29 cellular contexts compared by ENCODE assay signal in genomic region chr14:103095210-103095778, GRCh38. TPM values are rescaled to one million over a fixed set of nuclear protein-coding genes. Genes with fewer than 3 reads are reported as not detected.
A peak's percentile ranks its signal among the peaks of the same experiment; 100 is the strongest.
DNase-seq lines count a peak whose midpoint lies in the region; ATAC-seq and TF ChIP-seq lines count a peak whose summit lies in the region.
"Had no signal": no experiment of that assay in that cellular context is flagged by ENCODE, and none has a peak within 500 bp of the region (broad histone marks: within the 10 kb centered on the region; RNA-seq: fewer than 3 reads in every experiment).

No MANE protein-coding gene starts in this region.

- no peak overlapping the region for H3K4me2 ChIP-seq in trophoblast cell (ENCODE audit: low read length)
- no peak overlapping the region for H3K4me2 ChIP-seq in mesendoderm (ENCODE audit: low read length)

- no peak overlapping the region for H2BK12ac ChIP-seq in trophoblast cell (ENCODE audit: low read length)

- H2AK5ac ChIP-seq in trophoblast cell (ENCODE audit: low read length) (no peak overlapping the region), mesendoderm (ENCODE audit: low read length) (no peak overlapping the region)

- intact Hi-C loops in left ventricle myocardium inferior (cut with micrococcal nuclease) (no loop called here), cardiac septum (cut with DNase I) (no loop called here), A673 (cut with micrococcal nuclease; ENCODE audit: unreplicated experiment) (no loop called here)

- no peak overlapping the region for H4K12ac ChIP-seq in trophoblast cell (ENCODE audit: low read depth, low read length)

- ATAC-seq in left lobe of liver = peak; percentile 14
- ATAC-seq: foreskin keratinocyte; HCT116; SK-N-SH treated with all-trans-retinoic acid at 6 μM for 48 hours; stimulated activated naive B cell treated with anti-CD40 and anti-IgM and Interleukin-4, amounts not matched to agents 10 μg/mL and 1 μg/mL and 100 μg/mL, for 72 hours had no signal

- TF ChIP-seq CTCF in left ventricle myocardium inferior (IDR thresholded peaks at IDR 0.05; ENCODE audit: borderline replicate concordance) = no peak
- TF ChIP-seq CTCF in A673 (conservative IDR thresholded peaks at IDR 0.05; ENCODE audit: low read depth, low read length) = no peak

- H3K4me3 ChIP-seq in left ventricle myocardium inferior (peak overlapping the region; percentile 40), trophoblast cell (ENCODE audit: low read depth, low read length) (no peak overlapping the region), mesendoderm (ENCODE audit: low read length) (no peak overlapping the region), A673 (ENCODE audit: low read depth, low read length, poor library complexity, severe bottlenecking) (no peak overlapping the region)
- H3K4me3 ChIP-seq: adrenal gland, tibial artery had no signal

- DNase-seq in left ventricle myocardium inferior (no peak), cardiac septum (ENCODE audit: low spot score) (no peak), left lobe of liver (ENCODE audit: low spot score) (no peak), trophoblast cell (peak; percentile 45 to 66), NCI-H2081 (lab: John Stamatoyannopoulos, UW) (no peak), mesendoderm (no peak), NCI-H2107 (lab: John Stamatoyannopoulos, UW) (no peak), A673 (ENCODE audit: low spot score) (no peak)
- DNase-seq: 8988T; activated B cell treated with CpG ODN at 0.5 μM for 24 hours; activated CD4-positive, alpha-beta memory T cell treated with anti-CD3 and anti-CD28 coated beads, Interleukin-2, amount 10 ng/mL, durations not matched to agents 7 days and 5 days; activated gamma-delta T cell treated with Interleukin-2 at 50 U/mL for 16 hours; activated T-cell treated with anti-CD3 and anti-CD28 coated beads for 4 hours; adrenal gland; COR-L47; foreskin keratinocyte; hypothalamus; islet precursor cell; NCI-H1417 treated with DMSO at 0.1 percent for 48 hours; NCI-H524 treated with DMSO at 0.1 percent for 48 hours; retina; stimulated activated naive B cell treated with anti-CD40 and anti-IgM and Interleukin-4, amounts not matched to agents 10 μg/mL and 1 μg/mL and 100 μg/mL, for 72 hours; tibial artery had no signal

- H3K56ac ChIP-seq in mesendoderm (ENCODE audit: low read length) = no peak overlapping the region

- no CpG with 5 or more reads among the region's 11 CpGs for WGBS in trophoblast cell (ENCODE audit: extremely low coverage, insufficient coverage, insufficient read length)
- WGBS in mesendoderm (ENCODE audit: extremely low coverage, insufficient coverage, low lambda C conversion rate) = no CpG with 5 or more reads among the region's 11 CpGs

- H3K9me3 ChIP-seq in left ventricle myocardium inferior (replicated peaks) (no peaks in the 10 kb centered on the region), trophoblast cell (ENCODE audit: insufficient read depth, low read depth, low read length) (no peaks in the 10 kb centered on the region), A673 (ENCODE audit: low read depth, low read length, poor library complexity, severe bottlenecking) (no peaks in the 10 kb centered on the region)
- H3K9me3 ChIP-seq: adrenal gland, neutrophil, tibial artery had no signal

- H2AFZ ChIP-seq in trophoblast cell (ENCODE audit: insufficient read depth, low read length, poor library complexity) = no peak overlapping the region

- no peak overlapping the region for H3K18ac ChIP-seq in trophoblast cell (ENCODE audit: low read length)
- no peak overlapping the region for H3K18ac ChIP-seq in mesendoderm (ENCODE audit: low read length)

- H3K27ac ChIP-seq in left ventricle myocardium inferior (replicated peaks) (peak overlapping the region; percentile 63), trophoblast cell (ENCODE audit: low read depth, low read length) (no peak overlapping the region), mesendoderm (ENCODE audit: low read depth, low read length) (no peak overlapping the region), A673 (ENCODE audit: low read depth, low read length, poor library complexity, severe bottlenecking) (no peak overlapping the region)
- H3K27ac ChIP-seq: foreskin keratinocyte, neutrophil, tibial artery had no signal

- peaks cover 19% of the 10 kb centered on the region for H3K4me1 ChIP-seq in left ventricle myocardium inferior
- H3K4me1 ChIP-seq in trophoblast cell (ENCODE audit: control insufficient read depth in 1 of 2, insufficient read depth in 2 of 2, low read length in 2 of 2) = peaks cover 10 to 19% of the 10 kb centered on the region in 2 experiments
- peaks cover 2% of the 10 kb centered on the region for H3K4me1 ChIP-seq in mesendoderm (ENCODE audit: control insufficient read depth, low read depth, low read length)
- peaks cover 3% of the 10 kb centered on the region for H3K4me1 ChIP-seq in A673 (ENCODE audit: insufficient read depth, low read length, poor library complexity, severe bottlenecking)
- H3K4me1 ChIP-seq: foreskin keratinocyte had no signal

- H3K79me2 ChIP-seq in trophoblast cell (ENCODE audit: control insufficient read depth, insufficient read depth, low read length, poor library complexity) (no peaks in the 10 kb centered on the region), mesendoderm (ENCODE audit: control insufficient read depth, insufficient read depth, low read length) (no peaks in the 10 kb centered on the region)

- H2BK120ac ChIP-seq in trophoblast cell (ENCODE audit: insufficient read depth, low read length, poor library complexity) (no peak overlapping the region), mesendoderm (ENCODE audit: low read depth, low read length) (no peak overlapping the region)

- POLR2A ChIA-PET in A673 (lab: Charles Lee; ENCODE audit: low non-redundant PET) = no interaction called here

- H3K36me3 ChIP-seq in left ventricle myocardium inferior (no peaks in the 10 kb centered on the region), trophoblast cell (ENCODE audit: control insufficient read depth in 1 of 2, insufficient read depth in 2 of 2, low read length in 2 of 2) (no peaks in the 10 kb centered on the region), mesendoderm (ENCODE audit: control insufficient read depth, insufficient read depth, low read length) (no peaks in the 10 kb centered on the region), A673 (ENCODE audit: insufficient read depth, low read length, poor library complexity, severe bottlenecking) (no peaks in the 10 kb centered on the region)
- H3K36me3 ChIP-seq: adrenal gland, neutrophil, tibial artery had no signal

- H3K14ac ChIP-seq in trophoblast cell (ENCODE audit: low read length) = no peak overlapping the region

- H2BK15ac ChIP-seq in mesendoderm (replicated peaks; ENCODE audit: low read depth) = no peak overlapping the region

- H3K9ac ChIP-seq in trophoblast cell (ENCODE audit: low read length) (no peak overlapping the region), mesendoderm (ENCODE audit: low read length) (no peak overlapping the region)

- H4K8ac ChIP-seq in trophoblast cell (ENCODE audit: low read depth, low read length) (no peak overlapping the region), mesendoderm (ENCODE audit: low read depth, low read length) (no peak overlapping the region)

- H4K5ac ChIP-seq in mesendoderm (ENCODE audit: low read length) = no peak overlapping the region

- H3K27me3 ChIP-seq in left ventricle myocardium inferior (ENCODE audit: low read depth) = peaks cover 48% of the 10 kb centered on the region
- H3K27me3 ChIP-seq in trophoblast cell (ENCODE audit: insufficient read depth, low read length) = peaks cover 7% of the 10 kb centered on the region
- H3K27me3 ChIP-seq in mesendoderm (ENCODE audit: insufficient read depth, low read length, poor library complexity) = no peaks in the 10 kb centered on the region
- no peaks in the 10 kb centered on the region for H3K27me3 ChIP-seq in A673 (replicated peaks; ENCODE audit: insufficient read depth, low read depth, low read length, poor library complexity)
- H3K27me3 ChIP-seq: adrenal gland had no signal

- H2BK5ac ChIP-seq in trophoblast cell (ENCODE audit: low read depth, low read length, poor library complexity) = no peak overlapping the region
- H2BK5ac ChIP-seq in mesendoderm (ENCODE audit: low read length) = no peak overlapping the region

- H3K4ac ChIP-seq in trophoblast cell (ENCODE audit: low read depth, low read length) (no peak overlapping the region), mesendoderm (ENCODE audit: low read depth, low read length) (no peak overlapping the region)

- peaks cover 4% of the 10 kb centered on the region for H3K79me1 ChIP-seq in trophoblast cell (ENCODE audit: low read length)
- no peaks in the 10 kb centered on the region for H3K79me1 ChIP-seq in mesendoderm (ENCODE audit: low read length)

- CTCF ChIA-PET in A673 (lab: Charles Lee) = interaction anchor here (1.6 kb wide), 1 partner anchor 10 kb away, joined by 6 read pairs; no protein-coding TSS in a partner anchor

- H4K91ac ChIP-seq in trophoblast cell (ENCODE audit: low read depth, low read length) = no peak overlapping the region

- BruUV-seq in A673 (replicated peaks; lab: Mats Ljungman, UMichigan) = no TSS peak

- H3K23ac ChIP-seq in trophoblast cell (ENCODE audit: low read length) (no peak overlapping the region), mesendoderm (ENCODE audit: low read length) (no peak overlapping the region)

RNA-seq across cellular contexts. Expression of gene EXOC3L4, which starts 0.8 kb away (rescaled TPM):
- total RNA-seq in left ventricle myocardium inferior = 0.66 TPM
- total RNA-seq in cardiac septum = 0.46 TPM
- total RNA-seq in left lobe of liver = 81.5 TPM
- 0.11 and 0.22 TPM in 2 replicates for polyA plus RNA-seq in trophoblast cell (2013)
- polyA plus RNA-seq in mesendoderm (2013, experiment 1 of 2) = 0.10 TPM
- not detected for polyA plus RNA-seq in mesendoderm (2013, experiment 2 of 2)
- total RNA-seq in A673 (2021) = not detected in 2 replicates
- total RNA-seq: activated B cell treated with CpG ODN at 0.5 μM for 24 hours; activated CD4-positive, alpha-beta memory T cell treated with anti-CD3 and anti-CD28 coated beads, Interleukin-2, amount 10 ng/mL, durations not matched to agents 7 days and 5 days; bronchial epithelial cell; foreskin keratinocyte; HT1080; RPMI7951 had no signal
- polyA plus RNA-seq: foreskin keratinocyte had no signal

RNA-seq across cellular contexts. Expression of gene LBHD2, which starts 11.3 kb away (rescaled TPM):
- total RNA-seq in left ventricle myocardium inferior (not detected), cardiac septum (not detected), left lobe of liver (not detected), A673 (2021) (0.99 and 2.3 TPM in 2 replicates)
- 0.30 and 0.39 TPM in 2 replicates for polyA plus RNA-seq in trophoblast cell (2013)
- polyA plus RNA-seq in mesendoderm (2013, experiment 1 of 2) = not detected
- not detected for polyA plus RNA-seq in mesendoderm (2013, experiment 2 of 2)
- total RNA-seq: activated B cell treated with CpG ODN at 0.5 μM for 24 hours; activated CD4-positive, alpha-beta memory T cell treated with anti-CD3 and anti-CD28 coated beads, Interleukin-2, amount 10 ng/mL, durations not matched to agents 7 days and 5 days; adrenal gland; bronchial epithelial cell; foreskin keratinocyte; HT1080; RPMI7951 had no signal
- polyA plus RNA-seq: adrenal gland, foreskin keratinocyte had no signal

RNA-seq across cellular contexts. Expression of gene TNFAIP2, which starts 28.0 kb away (rescaled TPM):
- total RNA-seq in left ventricle myocardium inferior = 40.1 TPM
- total RNA-seq in cardiac septum = 31.3 TPM
- 27.9 TPM for total RNA-seq in left lobe of liver
- polyA plus RNA-seq in trophoblast cell (2013) = 185 and 205 TPM in 2 replicates
- 30.9 TPM for polyA plus RNA-seq in mesendoderm (2013, experiment 1 of 2)
- 29.3 TPM for polyA plus RNA-seq in mesendoderm (2013, experiment 2 of 2)
- total RNA-seq in A673 (2021) = 5.5 and 7.0 TPM in 2 replicates

RNA-seq across cellular contexts. Expression of gene CDC42BPB, which starts 37.9 kb away (rescaled TPM):
- total RNA-seq in left ventricle myocardium inferior (67.1 TPM), cardiac septum (81.8 TPM), left lobe of liver (45.0 TPM), A673 (2021) (103 and 106 TPM in 2 replicates)
- 55.5 and 55.9 TPM in 2 replicates for polyA plus RNA-seq in trophoblast cell (2013)
- polyA plus RNA-seq in mesendoderm (2013, experiment 1 of 2) = 49.9 TPM
- polyA plus RNA-seq in mesendoderm (2013, experiment 2 of 2) = 48.4 TPM

Comparison
In these comparisons a context has a peak if more than half of its experiments do, and no peak if none do; other contexts are left out.
1. DNase-seq: peak in trophoblast cell (2 of 2); none in left ventricle myocardium inferior (single experiment), cardiac septum (single experiment), left lobe of liver (single experiment), NCI-H2081 (0 of 2), mesendoderm (single experiment), NCI-H2107 (single experiment) and A673 (single experiment).
2. RNA of gene EXOC3L4, which starts 0.8 kb away (total RNA-seq): 81.5 TPM in left lobe of liver (single experiment); 0.66 TPM in left ventricle myocardium inferior (single experiment), 0.46 TPM in cardiac septum (single experiment) and not detected in A673; every median in the first group is over 10 times any median in the second.